In the genomic region with DNA sequence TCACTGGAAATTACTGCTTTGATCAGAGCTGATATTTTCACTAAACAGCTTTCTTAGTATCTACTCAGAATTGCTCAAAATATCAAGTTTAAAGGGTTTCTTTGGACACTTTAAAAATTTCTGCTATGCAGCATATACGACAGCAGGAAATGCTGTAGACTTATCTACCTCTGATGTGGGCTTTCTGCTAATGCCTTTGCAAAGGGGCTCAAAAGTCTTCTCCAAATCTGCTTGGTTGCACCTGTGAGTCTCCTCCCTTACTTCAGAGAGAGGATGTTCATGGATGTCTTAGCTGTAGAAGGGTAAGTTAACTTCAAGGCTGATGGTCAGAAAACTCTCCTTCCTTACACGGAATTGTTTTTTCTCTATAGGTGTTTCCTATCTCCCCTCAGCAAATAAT, we compare ENCODE assay signal across 22 cellular contexts.
"Had no signal": no experiment of that assay in that cellular context is flagged by ENCODE, and none has a peak within 500 bp of the region (broad histone marks: within the 10 kb centered on the region; RNA-seq: fewer than 3 reads in every experiment).

No MANE protein-coding gene starts in this region.

- H3K27me3 Mint-ChIP-seq: IgD-negative memory B cell had no signal

- H3K27ac Mint-ChIP-seq: IgD-negative memory B cell had no signal

- H3K4me3 Mint-ChIP-seq: IgD-negative memory B cell had no signal

- H3K27me3 ChIP-seq: SJSA1 had no signal

- H3K9me3 Mint-ChIP-seq: IgD-negative memory B cell had no signal

- H3K4me1 ChIP-seq: SJSA1 had no signal

- DNase-seq: Karpas-422, KBM-7, MM.1S, NCI-H1092 treated with DMSO at 0.1 percent for 48 hours, NCI-H1436, NCI-H187, NCI-H2029, NCI-H2081 treated with DMSO at 0.1 percent for 48 hours, NCI-H2171, NCI-H226, NCI-H446, NCI-H510A, NCI-H524 treated with DMSO at 0.1 percent for 48 hours, NCI-H69, NCI-H774, Right ventricle myocardium superior, RPMI8226, SIG-M5 had no signal

- H3K4me1 Mint-ChIP-seq: IgD-negative memory B cell had no signal

- H3K36me3 ChIP-seq: SJSA1 had no signal

- H3K27ac ChIP-seq: HL-60, SJSA1, SK-N-MC had no signal

- H3K9me3 ChIP-seq: SJSA1 had no signal

- H3K4me3 ChIP-seq: SJSA1, SK-N-MC had no signal
